In genomic region chr1:101228424-101229134, GRCh38 we compare ENCODE assay signal across 1 cellular context.
TF ChIP-seq lines count a peak whose summit lies in the region.

No MANE protein-coding gene starts in this region.

TF ChIP-seq in GM23338, 12 proteins besides CTCF, POLR2A, EP300 and RAD21 (continued from another document):
- TF ChIP-seq ZNF462 (CRISPR knock-in tag; IDR thresholded peaks at IDR 0.05) (no peak), CREB1 (CRISPR knock-in tag; IDR thresholded peaks at IDR 0.05; ENCODE audit: low read depth) (no peak), POLR2AphosphoS5 (IDR thresholded peaks at IDR 0.05; ENCODE audit: low read depth) (no peak), ZNF114 (CRISPR knock-in tag; IDR thresholded peaks at IDR 0.05) (no peak), EZH2phosphoT487 (IDR thresholded peaks at IDR 0.05; ENCODE audit: unreplicated experiment) (no peak), EZH2 (IDR thresholded peaks at IDR 0.05; ENCODE audit: low read depth, unreplicated experiment) (no peak), ZNF331 (CRISPR knock-in tag; IDR thresholded peaks at IDR 0.05; ENCODE audit: low read depth) (no peak), JUNB (IDR thresholded peaks at IDR 0.05; ENCODE audit: unreplicated experiment) (no peak)
